In the genomic region with DNA sequence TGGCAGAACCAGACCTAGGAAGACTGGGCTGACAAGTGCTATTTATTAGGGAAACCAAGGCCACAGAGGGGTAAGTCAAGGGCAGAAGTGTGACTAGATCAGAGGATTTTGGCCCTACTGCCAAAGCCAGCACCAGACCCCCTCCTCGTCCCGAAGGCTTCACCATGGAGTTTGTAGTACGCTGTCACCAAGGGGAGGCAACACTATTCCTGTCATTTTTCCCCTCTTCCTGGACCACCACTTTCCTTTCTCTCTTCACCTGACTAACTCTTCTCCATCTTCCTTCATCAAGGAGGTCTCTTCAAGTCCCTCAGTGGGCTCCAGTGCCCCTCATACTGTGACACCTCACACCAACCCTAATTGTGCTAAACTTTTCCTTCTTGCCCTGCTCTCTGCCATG, we compare ENCODE assay signal across 29 cellular contexts.
"Had no signal": no experiment of that assay in that cellular context is flagged by ENCODE, and none has a peak within 500 bp of the region (broad histone marks: within the 10 kb centered on the region; RNA-seq: fewer than 3 reads in every experiment).

No MANE protein-coding gene starts in this region.

- ATAC-seq: foreskin keratinocyte; heart right ventricle; left lung; mucosa of descending colon; natural killer cell treated with Interleukin-12 subunit alpha and Interleukin-12 subunit beta and Interleukin-15 and Interleukin-18, amount 100 ng/mL, for 72 hours; right cardiac atrium; stimulated activated effector memory CD8-positive, alpha-beta T cell treated with anti-CD3 and anti-CD28 coated beads, Interleukin-12 subunit alpha, Interleukin-12 subunit beta, amount 100 ng/mL, for 72 hours had no signal

- H3K27ac ChIP-seq: foreskin keratinocyte, heart right ventricle, left lung, neutrophil, prostate gland, stomach had no signal

- H3K4me3 Mint-ChIP-seq: mesothelial cell of epicardium; natural killer cell treated with Interleukin-12 subunit alpha and Interleukin-12 subunit beta and Interleukin-15 and Interleukin-18, amount 100 ng/mL, for 72 hours; neural crest cell; stimulated activated effector memory CD8-positive, alpha-beta T cell treated with anti-CD3 and anti-CD28 coated beads, Interleukin-12 subunit alpha, Interleukin-12 subunit beta, amount 100 ng/mL, for 72 hours; type B pancreatic cell had no signal

- H3K4me3 ChIP-seq: coronary artery, esophagus muscularis mucosa, heart right ventricle, left lung, mucosa of descending colon, prostate gland, sigmoid colon, stomach, tibial artery had no signal

- H3K36me3 ChIP-seq: left lung, neutrophil, prostate gland, sigmoid colon had no signal

- H3K9me3 Mint-ChIP-seq: mesothelial cell of epicardium; natural killer cell treated with Interleukin-12 subunit alpha and Interleukin-12 subunit beta and Interleukin-15 and Interleukin-18, amount 100 ng/mL, for 72 hours; neural crest cell; stimulated activated effector memory CD8-positive, alpha-beta T cell treated with anti-CD3 and anti-CD28 coated beads, Interleukin-12 subunit alpha, Interleukin-12 subunit beta, amount 100 ng/mL, for 72 hours; type B pancreatic cell had no signal

- DNase-seq: dermis blood vessel endothelial cell; effector memory CD4-positive, alpha-beta T cell; foreskin keratinocyte; glutamatergic neuron; heart right ventricle; hippocampal formation; left cardiac atrium; left lung; mesenchymal stem cell; mucosa of descending colon; naive B cell; right cardiac atrium; sigmoid colon; stimulated activated CD4-positive, alpha-beta T cell treated with anti-CD3 and anti-CD28 coated beads, Interleukin-2, amount 100 ng/mL, for 24 hours; stimulated activated CD4-positive, alpha-beta T cell treated with anti-CD3 and anti-CD28 coated beads, Interleukin-4, amount 100 ng/mL, for 24 hours; stimulated activated naive CD4-positive, alpha-beta T cell treated with Interleukin-2 at 50 U/mL for 16 hours; stomach; tibial artery had no signal

- H3K9me3 ChIP-seq: esophagus muscularis mucosa, heart right ventricle, left lung, mucosa of descending colon, neutrophil, prostate gland, sigmoid colon, stomach, tibial artery had no signal

- H3K4me1 ChIP-seq: foreskin keratinocyte, left lung, prostate gland had no signal

- H3K27ac Mint-ChIP-seq: mesothelial cell of epicardium; stimulated activated effector memory CD8-positive, alpha-beta T cell treated with anti-CD3 and anti-CD28 coated beads, Interleukin-12 subunit alpha, Interleukin-12 subunit beta, amount 100 ng/mL, for 72 hours; type B pancreatic cell had no signal

- H3K27me3 ChIP-seq: esophagus muscularis mucosa, foreskin keratinocyte, heart right ventricle, left lung, neutrophil, sigmoid colon, stomach, tibial artery had no signal

- FAIRE-seq: endothelial cell of umbilical vein, islet of Langerhans had no signal

- H3K27me3 Mint-ChIP-seq: natural killer cell treated with Interleukin-12 subunit alpha and Interleukin-12 subunit beta and Interleukin-15 and Interleukin-18, amount 100 ng/mL, for 72 hours had no signal

- H3K4me1 Mint-ChIP-seq: naive B cell; stimulated activated effector memory CD8-positive, alpha-beta T cell treated with anti-CD3 and anti-CD28 coated beads, Interleukin-12 subunit alpha, Interleukin-12 subunit beta, amount 100 ng/mL, for 72 hours had no signal

- H3K36me3 Mint-ChIP-seq: naive B cell; natural killer cell treated with Interleukin-12 subunit alpha and Interleukin-12 subunit beta and Interleukin-15 and Interleukin-18, amount 100 ng/mL, for 72 hours; stimulated activated effector memory CD8-positive, alpha-beta T cell treated with anti-CD3 and anti-CD28 coated beads, Interleukin-12 subunit alpha, Interleukin-12 subunit beta, amount 100 ng/mL, for 72 hours had no signal
